Comparison of ENCODE assay signal across 23 cellular contexts in the genomic region with DNA sequence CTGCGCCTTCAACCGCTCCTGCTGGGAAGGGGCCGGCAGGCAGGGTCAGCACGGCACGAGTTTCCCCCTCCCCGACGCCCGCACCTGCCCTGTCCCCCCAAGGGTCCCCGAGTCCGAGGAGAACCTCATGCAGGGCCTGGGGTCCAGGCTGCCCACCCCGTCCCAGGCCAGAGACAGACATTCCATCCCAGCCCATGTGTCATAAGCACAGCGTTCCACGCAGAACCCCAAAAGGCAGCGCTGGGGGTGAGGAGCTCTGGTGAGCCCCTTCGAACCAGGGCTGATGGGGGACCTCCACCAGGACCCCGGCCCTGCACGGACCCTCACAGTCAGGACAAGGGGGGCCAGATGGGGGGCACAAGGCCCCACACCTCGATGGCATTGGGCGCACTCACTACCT. TPM values are rescaled to one million over a fixed set of nuclear protein-coding genes. Genes with fewer than 3 reads are reported as not detected.
DNase-seq lines count a peak whose midpoint lies in the region; ATAC-seq, FAIRE-seq and TF ChIP-seq lines count a peak whose summit lies in the region.
"Had no signal": no experiment of that assay in that cellular context is flagged by ENCODE, and none has a peak within 500 bp of the region (broad histone marks: within the 10 kb centered on the region; RNA-seq: fewer than 3 reads in every experiment).

No MANE protein-coding gene starts in this region.

- H3K4me2 ChIP-seq in H1 (ENCODE audit: insufficient read depth in 1 of 2, low read depth in 2 of 2, low read length in 2 of 2) (no peak overlapping the region), neuronal stem cell (ENCODE audit: insufficient read depth, low read length, poor library complexity, severe bottlenecking) (no peak overlapping the region)
- H3K4me2 ChIP-seq: GM23338 had no signal

- no peak overlapping the region for H4K91ac ChIP-seq in H1 (replicated peaks; ENCODE audit: insufficient read length, low read length)
- H4K91ac ChIP-seq in neuronal stem cell (ENCODE audit: low read depth, low read length, poor library complexity): no peak overlapping the region

- no peak overlapping the region for H2BK20ac ChIP-seq in H1 (ENCODE audit: low read length)

- H3K4ac ChIP-seq in H1 (replicated peaks; ENCODE audit: insufficient read length, low read depth, low read length) (no peak overlapping the region), neuronal stem cell (ENCODE audit: low read length) (no peak overlapping the region)

- H4K8ac ChIP-seq in H1 (ENCODE audit: extremely low read depth, insufficient read depth, low read length): peak overlapping the region; percentile 79; the same call in 1 of the 2 replicates
- H4K8ac ChIP-seq in neuronal stem cell (ENCODE audit: low read depth, low read length): no peak overlapping the region

- H3K79me2 ChIP-seq in H1 (ENCODE audit: control insufficient read depth in 1 of 2, insufficient read depth in 2 of 2, low read length in 2 of 2): no peaks in the 10 kb centered on the region

- no peak overlapping the region for H3K18ac ChIP-seq in H1 (ENCODE audit: extremely low read depth, low read length)
- no peak overlapping the region for H3K18ac ChIP-seq in neuronal stem cell (ENCODE audit: low read length)

- H2BK120ac ChIP-seq in H1 (replicated peaks; ENCODE audit: low read depth, low read length) (no peak overlapping the region), neuronal stem cell (ENCODE audit: low read depth, low read length) (no peak overlapping the region)

- H3K56ac ChIP-seq in H1 (replicated peaks; ENCODE audit: insufficient read length, low read depth, low read length): no peak overlapping the region

- TF ChIP-seq CTCF in left ventricle myocardium inferior (IDR thresholded peaks at IDR 0.05; ENCODE audit: borderline replicate concordance) (no peak), HEK293 (tag by site-specific recombination; IDR thresholded peaks at IDR 0.05) (no peak), H1 (IDR thresholded peaks at IDR 0.05; ENCODE audit: control extremely low read depth in 1 of 3, insufficient read depth in 1 of 3, low read depth in 1 of 3, low read length in 3 of 3) (no peak)

- CTCF ChIA-PET in HEK293 (lab: Yijun Ruan, JAX) (no interaction called here), H1 (lab: Charles Lee; ENCODE audit: partially characterized antibody) (interaction anchor here (0.8 to 3.5 kb wide), 5 partner anchors 9 to 104 kb away, joined by 3 to 19 read pairs (median 3); no protein-coding TSS in a partner anchor)

- H4K5ac ChIP-seq in H1 (ENCODE audit: insufficient read length, low read depth, low read length): no peak overlapping the region

- no peak overlapping the region for H3K27ac ChIP-seq in left ventricle myocardium inferior (replicated peaks)
- H3K27ac ChIP-seq in HEK293 (ENCODE audit: extremely low read depth, low read depth, low read length): 0 out of 2 replicates have a peak overlapping the region, but pooled peaks have one; percentile 9
- no peak overlapping the region for H3K27ac ChIP-seq in H1 (ENCODE audit: low read depth, low read length)
- H3K27ac ChIP-seq in neuronal stem cell (replicated peaks; ENCODE audit: low read length): no peak overlapping the region
- H3K27ac ChIP-seq: BLaER1, C4-2B had no signal

- POLR2A ChIA-PET in HEK293 (lab: Yijun Ruan, JAX): no interaction called here
- POLR2A ChIA-PET in H1 (lab: Charles Lee; ENCODE audit: partially characterized antibody): no interaction called here

- no peak for FAIRE-seq in H1 (lab: Jason Lieb, UNC)
- FAIRE-seq: A204.1, D721Med, GM12878, GM19239, H54 had no signal

- peaks cover 81% of the 10 kb centered on the region for H3K36me3 ChIP-seq in left ventricle myocardium inferior
- H3K36me3 ChIP-seq in HEK293 (ENCODE audit: control insufficient read depth in 2 of 2, insufficient read depth in 1 of 2, low read length in 2 of 2): peaks cover 17 to 39% of the 10 kb centered on the region in 2 experiments; a peak in 2 of 3 replicates
- H3K36me3 ChIP-seq in H1 (ENCODE audit: control insufficient read depth in 2 of 4, insufficient read depth in 4 of 4, low read length in 3 of 4): no peaks in the 10 kb centered on the region
- peaks cover 30 to 87% of the 10 kb centered on the region in 2 donors for H3K36me3 ChIP-seq in neuronal stem cell (replicated peaks in 1 of 2; ENCODE audit: control insufficient read depth in 2 of 2, insufficient read depth in 2 of 2, low read length in 2 of 2)

- H3K9ac ChIP-seq in H1 (replicated peaks in 1 of 4; ENCODE audit: extremely low read depth in 1 of 4, low read depth in 3 of 4, low read length in 3 of 4) (no peak overlapping the region), neuronal stem cell (ENCODE audit: low read depth, low read length, poor library complexity) (no peak overlapping the region)
- H3K9ac ChIP-seq: BLaER1 had no signal

- no peaks in the 10 kb centered on the region for H3K23me2 ChIP-seq in H1 (ENCODE audit: low read depth, low read length)

- no peak overlapping the region for H2BK15ac ChIP-seq in H1 (ENCODE audit: low read length)
- no peak overlapping the region for H2BK15ac ChIP-seq in neuronal stem cell (ENCODE audit: low read length)

- no peaks in the 10 kb centered on the region for H3K27me3 ChIP-seq in left ventricle myocardium inferior (ENCODE audit: low read depth)
- H3K27me3 ChIP-seq in H1 (replicated peaks in 1 of 4; ENCODE audit: control insufficient read depth in 3 of 4, extremely low read depth in 1 of 4, insufficient read depth in 3 of 4, low read length in 3 of 4): no peaks in the 10 kb centered on the region
- no peaks in the 10 kb centered on the region for H3K27me3 ChIP-seq in neuronal stem cell (ENCODE audit: control insufficient read depth in 3 of 3, insufficient read depth in 3 of 3, low read depth in 1 of 3, low read length in 3 of 3)
- H3K27me3 ChIP-seq: BLaER1 had no signal

- peaks cover under 1% of the 10 kb centered on the region for H3K4me1 ChIP-seq in left ventricle myocardium inferior
- H3K4me1 ChIP-seq in HEK293 (ENCODE audit: control insufficient read depth, insufficient read depth, low read length): no peaks in the 10 kb centered on the region
- no peaks in the 10 kb centered on the region for H3K4me1 ChIP-seq in H1 (replicated peaks in 1 of 4; ENCODE audit: control insufficient read depth in 3 of 4, insufficient read depth in 4 of 4, low read length in 3 of 4)
- no peaks in the 10 kb centered on the region for H3K4me1 ChIP-seq in neuronal stem cell (ENCODE audit: control insufficient read depth in 2 of 2, insufficient read depth in 1 of 2, low read depth in 1 of 2, low read length in 2 of 2)
- H3K4me1 ChIP-seq: HAP-1 had no signal

- intact Hi-C loops in Right ventricle myocardium inferior (cut with DNase I) (no loop called here), left ventricle myocardium inferior (cut with micrococcal nuclease) (no loop called here)

- H4K20me1 ChIP-seq in H1 (replicated peaks in 1 of 2; ENCODE audit: control insufficient read depth in 1 of 2, insufficient read depth in 2 of 2, low read length in 2 of 2): peaks cover 0 to 1% of the 10 kb centered on the region in 2 experiments

- H3K4me3 ChIP-seq in left ventricle myocardium inferior (no peak overlapping the region), HEK293 (ENCODE audit: low read depth, low read length) (no peak overlapping the region), H1 (ENCODE audit: extremely low read depth in 1 of 4, insufficient read depth in 2 of 4, low read depth in 3 of 4, low read length in 4 of 4) (no peak overlapping the region), neuronal stem cell (ENCODE audit: low read length in 2 of 2) (no peak overlapping the region)
- H3K4me3 ChIP-seq: BLaER1, GM12878, GM23338, HAP-1 had no signal

- ATAC-seq in Right ventricle myocardium inferior: no peak
- ATAC-seq: GM12878, GM23338 had no signal

- no peak for TF ChIP-seq RAD21 in H1 (IDR thresholded peaks at IDR 0.05 in 1 of 2, conservative IDR thresholded peaks at IDR 0.05 in 1 of 2; ENCODE audit: low read depth in 2 of 2, low read length in 2 of 2)

- 87% methylated on average over 14 of the region's 19 CpGs; no CpG with 5 or more reads in 1 of the 2 experiments for WGBS in H1 (ENCODE audit: extremely low coverage in 1 of 2, insufficient coverage in 1 of 2, insufficient read length in 1 of 2, insufficient replicate concordance in 2 of 2, low coverage in 1 of 2, low lambda C conversion rate in 2 of 2, missing lambda C conversion rate in 1 of 2), 2 experiments
- no CpG with 5 or more reads among the region's 19 CpGs for WGBS in neuronal stem cell (ENCODE audit: extremely low coverage in 2 of 2, insufficient read length in 2 of 2, insufficient replicate concordance in 1 of 2), 2 donors

- TF ChIP-seq POLR2A in H1 (IDR thresholded peaks at IDR 0.05; ENCODE audit: control extremely low read depth in 1 of 2, low read depth in 2 of 2, low read length in 2 of 2): no peak

- H3K14ac ChIP-seq in H1 (ENCODE audit: insufficient read length): no peak overlapping the region
- no peak overlapping the region for H3K14ac ChIP-seq in neuronal stem cell (ENCODE audit: low read length)

- no peak overlapping the region for H2BK5ac ChIP-seq in H1 (ENCODE audit: low read depth, low read length)
- peak overlapping the region; percentile 82 for H2BK5ac ChIP-seq in neuronal stem cell (ENCODE audit: low read length)

- H2AFZ ChIP-seq in H1 (ENCODE audit: low read length): no peak overlapping the region
- no peak overlapping the region for H2AFZ ChIP-seq in neuronal stem cell (ENCODE audit: low read length)
- H2AFZ ChIP-seq: GM23338 had no signal

- H3K23ac ChIP-seq in H1 (ENCODE audit: insufficient read length): no peak overlapping the region
- no peak overlapping the region for H3K23ac ChIP-seq in neuronal stem cell (ENCODE audit: low read depth, low read length, poor library complexity)

- no peak overlapping the region for H2BK12ac ChIP-seq in H1 (ENCODE audit: low read depth, low read length)
- no peak overlapping the region for H2BK12ac ChIP-seq in neuronal stem cell (ENCODE audit: low read length)

- H3K9me3 ChIP-seq in left ventricle myocardium inferior (replicated peaks): no peaks in the 10 kb centered on the region
- no peaks in the 10 kb centered on the region for H3K9me3 ChIP-seq in HEK293 (ENCODE audit: control insufficient read depth, insufficient read depth, low read depth, low read length)
- H3K9me3 ChIP-seq in H1 (ENCODE audit: insufficient read depth in 2 of 2, low read depth in 1 of 2, low read length in 1 of 2): no peaks in the 10 kb centered on the region
- peaks cover 0 to 2% of the 10 kb centered on the region in 2 donors for H3K9me3 ChIP-seq in neuronal stem cell (replicated peaks in 1 of 2; ENCODE audit: control insufficient read depth in 2 of 2, insufficient read depth in 1 of 2, low read depth in 1 of 2, low read length in 2 of 2)
- H3K9me3 ChIP-seq: BLaER1, HAP-1 had no signal

- H2AK5ac ChIP-seq in H1 (ENCODE audit: low read depth, low read length) (no peak overlapping the region), neuronal stem cell (ENCODE audit: low read depth, low read length) (no peak overlapping the region)

- H3K79me1 ChIP-seq in H1 (ENCODE audit: low read depth, low read length) (no peaks in the 10 kb centered on the region), neuronal stem cell (ENCODE audit: low read depth, low read length) (peaks cover 22% of the 10 kb centered on the region)

- no peak for TF ChIP-seq EP300 in H1 (IDR thresholded peaks at IDR 0.05; ENCODE audit: borderline replicate concordance in 1 of 2, low read depth in 2 of 2, low read length in 2 of 2)

- peak; percentile 63 for DNase-seq in Right ventricle myocardium inferior (ENCODE audit: missing footprints)
- no peak for DNase-seq in left ventricle myocardium inferior
- no peak for DNase-seq in H1 (ENCODE audit: low read depth in 1 of 2, low spot score in 2 of 2)
- DNase-seq in neuronal stem cell (ENCODE audit: low spot score): no peak
- no peak for DNase-seq in CD1c-positive myeloid dendritic cell (ENCODE audit: extremely low spot score)
- DNase-seq in activated gamma-delta T cell (lab: John Stamatoyannopoulos, UW): no peak
- no peak for DNase-seq in stimulated activated CD4-positive, alpha-beta T cell treated with anti-CD3 and anti-CD28 coated beads, Interleukin-4, amount 100 ng/mL, for 4 hours
- DNase-seq: CD4-positive, alpha-beta T cell; CD8-positive, alpha-beta memory T cell; DMS 273 treated with DMSO at 0.1 percent for 48 hours; DMS79; EL; GDM1 had no signal

RNA-seq across cellular contexts. Expression of gene TNRC18, which starts 49.2 kb away (rescaled TPM):
- total RNA-seq in Right ventricle myocardium inferior (34.8 TPM), left ventricle myocardium inferior (27.7 TPM)
- 8.6 and 9.9 TPM in 2 replicates for total RNA-seq in H1 (2021; fragmentation: NEBNext Ultra II Directional; extraction: Animal tissue kit (Norgen Biotek cat#: 25700))
- 1.7 and 3.2 TPM in 2 replicates for polyA plus RNA-seq in H1 (2011; rRNA removed)
- polyA plus RNA-seq in H1 (2011; cell fraction: cytosol; rRNA removed): 2.3 TPM
- 6.3 TPM for polyA plus RNA-seq in H1 (2011; cell fraction: nucleus; rRNA removed)
- 6.6 to 8.1 TPM (median 7.1 TPM) in 4 replicates for polyA plus RNA-seq in H1 (2012, experiment 1 of 2)
- 6.2 TPM for polyA plus RNA-seq in H1 (2012, experiment 2 of 2)
- 7.2 TPM for polyA plus RNA-seq in H1 (2013, experiment 1 of 2)
- polyA plus RNA-seq in H1 (2013, experiment 2 of 2): 6.0 TPM
- 2.0 and 2.7 TPM in 2 replicates for polyA minus RNA-seq in H1 (2011; rRNA and poly(A)+ RNA removed)
- polyA minus RNA-seq in H1 (2011; cell fraction: cytosol; rRNA and poly(A)+ RNA removed): 9.5 TPM
- polyA minus RNA-seq in H1 (2011; cell fraction: nucleus; rRNA and poly(A)+ RNA removed): 2.5 TPM
- polyA plus RNA-seq in neuronal stem cell (2013, experiment 1 of 2): 33.6 TPM
- polyA plus RNA-seq in neuronal stem cell (2013, experiment 2 of 2): 37.1 TPM
